Comparison of ENCODE assay signal across 37 cellular contexts in the genomic region with DNA sequence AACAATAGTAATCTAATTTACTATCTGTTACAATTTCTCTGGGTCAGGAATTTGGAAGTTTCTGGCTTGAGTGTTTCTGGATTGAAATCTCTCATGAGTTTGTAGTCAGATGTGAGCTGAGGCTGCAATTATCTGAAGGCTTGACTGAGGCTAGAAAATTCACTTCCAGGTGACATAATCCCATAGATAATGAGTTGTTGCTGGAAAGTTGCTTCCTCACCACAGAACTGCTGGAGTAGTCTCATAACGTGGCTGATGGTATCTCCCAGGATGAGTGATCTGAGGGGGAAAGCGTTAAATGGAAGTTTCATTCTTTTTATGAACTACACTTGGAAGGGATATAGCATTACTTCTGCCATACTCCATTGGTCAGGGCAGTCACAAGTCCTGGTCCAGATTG. TPM values are rescaled to one million over a fixed set of nuclear protein-coding genes. Genes with fewer than 3 reads are reported as not detected.
"Had no signal": no experiment of that assay in that cellular context is flagged by ENCODE, and none has a peak within 500 bp of the region (broad histone marks: within the 10 kb centered on the region; RNA-seq: fewer than 3 reads in every experiment).

No MANE protein-coding gene starts in this region.

- ATAC-seq: activated CD8-positive, alpha-beta T cell treated with anti-CD3 and anti-CD28 coated beads for 36 hours; activated naive CD4-positive, alpha-beta T cell treated with anti-CD3 and anti-CD28 coated beads, Interleukin-2, amount 50 U/mL, for 72 hours; activated T-cell treated with anti-CD3 and anti-CD28 coated beads, Interleukin-2, amount 50 U/mL, for 4 hours; activated T-cell treated with anti-CD3 and anti-CD28 coated beads, Interleukin-2, amount 50 U/mL, for 72 hours; activated T-helper 17 cell treated with anti-CD3 and anti-CD28 coated beads, Interleukin-2, amount 50 U/mL, for 72 hours; body of pancreas had no signal

- H3K4me3 ChIP-seq: adrenal gland, body of pancreas, breast epithelium had no signal

- H3K4me3 Mint-ChIP-seq: activated B cell treated with CpG ODN at 0.5 μM for 24 hours; activated CD4-positive, alpha-beta memory T cell treated with anti-CD3 and anti-CD28 coated beads for 36 hours; activated CD4-positive, alpha-beta T cell treated with anti-CD3 and anti-CD28 coated beads, Interleukin-2, amount 10 ng/mL, durations not matched to agents 24 days and 14 days; activated CD8-positive, alpha-beta T cell treated with anti-CD3 and anti-CD28 coated beads for 36 hours; activated naive CD4-positive, alpha-beta T cell treated with anti-CD3 and anti-CD28 coated beads for 36 hours; activated naive CD8-positive, alpha-beta T cell treated with anti-CD3 and anti-CD28 coated beads for 36 hours; activated T-cell treated with anti-CD3 and anti-CD28 coated beads, Interleukin-2, amount 50 U/mL, for 4 hours; activated T-cell treated with anti-CD3 and anti-CD28 coated beads, Interleukin-2, amount 50 U/mL, for 72 hours; activated T-helper 1 cell treated with anti-CD3 and anti-CD28 coated beads, Interleukin-12 subunit alpha, Interleukin-12 subunit beta, Interleukin-2, Interleukin-4 antibody, amounts not matched to agents 30 ng/mL and 10 ng/mL and 1 ng/mL, durations not matched to agents 14 hours and 24 hours and 36 hours; activated T-helper 17 cell treated with anti-CD3 and anti-CD28 coated beads, Interleukin-2, amount 50 U/mL, for 72 hours; T-helper 1 cell treated with Interleukin-12 subunit alpha and Interleukin-12 subunit beta and Interleukin-4 antibody, amounts not matched to agents 30 μg/mL and 1 μg/mL, for 36 hours; T-helper 2 cell treated with Interferon-gamma antibody and Interleukin-4, amounts not matched to agents 5 μg/mL and 100 μg/mL, for 36 hours had no signal

- H3K27me3 ChIP-seq: body of pancreas, brain microvascular endothelial cell had no signal

- H3K4me1 ChIP-seq: adrenal gland, body of pancreas, breast epithelium had no signal

- H3K36me3 Mint-ChIP-seq: activated CD4-positive, alpha-beta memory T cell treated with anti-CD3 and anti-CD28 coated beads for 36 hours; activated naive CD4-positive, alpha-beta T cell treated with anti-CD3 and anti-CD28 coated beads, Interleukin-2, amount 50 U/mL, for 72 hours; activated naive CD8-positive, alpha-beta T cell treated with anti-CD3 and anti-CD28 coated beads for 36 hours had no signal

- H3K9me3 Mint-ChIP-seq: activated B cell treated with CpG ODN at 0.5 μM for 24 hours; activated CD4-positive, alpha-beta memory T cell treated with anti-CD3 and anti-CD28 coated beads for 36 hours; activated CD4-positive, alpha-beta T cell treated with anti-CD3 and anti-CD28 coated beads, Interleukin-2, amount 10 ng/mL, durations not matched to agents 24 days and 14 days; activated CD8-positive, alpha-beta T cell treated with anti-CD3 and anti-CD28 coated beads for 36 hours; activated naive CD4-positive, alpha-beta T cell treated with anti-CD3 and anti-CD28 coated beads for 36 hours; activated naive CD4-positive, alpha-beta T cell treated with anti-CD3 and anti-CD28 coated beads, Interleukin-2, amount 50 U/mL, for 72 hours; activated naive CD8-positive, alpha-beta T cell treated with anti-CD3 and anti-CD28 coated beads for 36 hours; activated T-cell treated with anti-CD3 and anti-CD28 coated beads, Interleukin-2, amount 50 U/mL, for 4 hours; activated T-cell treated with anti-CD3 and anti-CD28 coated beads, Interleukin-2, amount 50 U/mL, for 72 hours; activated T-helper 1 cell treated with anti-CD3 and anti-CD28 coated beads, Interleukin-12 subunit alpha, Interleukin-12 subunit beta, Interleukin-2, Interleukin-4 antibody, amounts not matched to agents 30 ng/mL and 10 ng/mL and 1 ng/mL, durations not matched to agents 14 hours and 24 hours and 36 hours; activated T-helper 17 cell treated with anti-CD3 and anti-CD28 coated beads, Interleukin-2, amount 50 U/mL, for 72 hours; T-helper 2 cell treated with Interferon-gamma antibody and Interleukin-4, amounts not matched to agents 5 μg/mL and 100 μg/mL, for 36 hours had no signal

- DNase-seq: activated B cell treated with CpG ODN at 0.5 μM for 24 hours; activated CD4-positive, alpha-beta memory T cell treated with anti-CD3 and anti-CD28 coated beads for 36 hours; activated CD4-positive, alpha-beta T cell treated with anti-CD3 and anti-CD28 coated beads for 4 hours; activated CD4-positive, alpha-beta T cell treated with anti-CD3 and anti-CD28 coated beads, Interleukin-2, amount 10 ng/mL, durations not matched to agents 24 days and 14 days; activated CD4-positive, alpha-beta T cell treated with anti-CD3 and anti-CD28 coated beads, Interleukin-2, amount 50 U/mL, for 1 hour; activated CD4-positive, alpha-beta T cell treated with anti-CD3 and anti-CD28 coated beads, Interleukin-2, amount 50 U/mL, for 4 hours; activated CD4-positive, CD25-positive, alpha-beta regulatory T cell treated with anti-CD3 and anti-CD28 coated beads, Interleukin-2, amount 50 U/mL, for 72 hours; activated CD8-positive, alpha-beta memory T cell treated with anti-CD3 and anti-CD28 coated beads, Interleukin-2, amount 50 U/mL, for 4 hours; activated CD8-positive, alpha-beta T cell treated with anti-CD3 and anti-CD28 coated beads for 36 hours; activated effector memory CD4-positive, alpha-beta T cell treated with anti-CD3 and anti-CD28 coated beads, Interleukin-2, amount 50 U/mL, for 16 hours; activated gamma-delta T cell treated with Interleukin-2 at 50 U/mL for 16 hours; activated naive CD4-positive, alpha-beta T cell; activated naive CD4-positive, alpha-beta T cell treated with anti-CD3 and anti-CD28 coated beads for 36 hours; activated naive CD4-positive, alpha-beta T cell treated with anti-CD3 and anti-CD28 coated beads, Interleukin-2, amount 50 U/mL, for 16 hours; activated naive CD8-positive, alpha-beta T cell treated with anti-CD3 and anti-CD28 coated beads for 36 hours; activated T-cell treated with anti-CD3 and anti-CD28 coated beads for 4 hours; activated T-cell treated with anti-CD3 and anti-CD28 coated beads, Interleukin-2, amount 50 U/mL, for 1 hour; activated T-cell treated with anti-CD3 and anti-CD28 coated beads, Interleukin-2, amount 50 U/mL, for 4 hours; activated T-cell treated with anti-CD3 and anti-CD28 coated beads, Interleukin-2, amount 50 U/mL, for 72 hours; adrenal gland; amniotic stem cell; anterior cingulate cortex; body of pancreas; brain microvascular endothelial cell; central memory CD4-positive, alpha-beta T cell; T-helper 1 cell; T-helper 2 cell; T-helper 9 cell had no signal

- H3K9me3 ChIP-seq: adrenal gland, body of pancreas, breast epithelium had no signal

- H3K36me3 ChIP-seq: adrenal gland, brain microvascular endothelial cell, breast epithelium had no signal

- H3K27ac Mint-ChIP-seq: activated B cell treated with CpG ODN at 0.5 μM for 24 hours; activated CD4-positive, alpha-beta memory T cell treated with anti-CD3 and anti-CD28 coated beads for 36 hours; activated CD4-positive, alpha-beta T cell treated with anti-CD3 and anti-CD28 coated beads, Interleukin-2, amount 10 ng/mL, durations not matched to agents 24 days and 14 days; activated CD8-positive, alpha-beta T cell treated with anti-CD3 and anti-CD28 coated beads for 36 hours; activated naive CD4-positive, alpha-beta T cell treated with anti-CD3 and anti-CD28 coated beads for 36 hours; activated naive CD4-positive, alpha-beta T cell treated with anti-CD3 and anti-CD28 coated beads, Interleukin-2, amount 50 U/mL, for 72 hours; activated naive CD8-positive, alpha-beta T cell treated with anti-CD3 and anti-CD28 coated beads for 36 hours; activated T-cell treated with anti-CD3 and anti-CD28 coated beads, Interleukin-2, amount 50 U/mL, for 72 hours; activated T-helper 1 cell treated with anti-CD3 and anti-CD28 coated beads, Interleukin-12 subunit alpha, Interleukin-12 subunit beta, Interleukin-2, Interleukin-4 antibody, amounts not matched to agents 30 ng/mL and 10 ng/mL and 1 ng/mL, durations not matched to agents 14 hours and 24 hours and 36 hours; activated T-helper 17 cell treated with anti-CD3 and anti-CD28 coated beads, Interleukin-2, amount 50 U/mL, for 72 hours; T-helper 1 cell treated with Interleukin-12 subunit alpha and Interleukin-12 subunit beta and Interleukin-4 antibody, amounts not matched to agents 30 μg/mL and 1 μg/mL, for 36 hours; T-helper 2 cell treated with Interferon-gamma antibody and Interleukin-4, amounts not matched to agents 5 μg/mL and 100 μg/mL, for 36 hours had no signal

- H3K4me1 Mint-ChIP-seq: activated CD4-positive, alpha-beta T cell treated with anti-CD3 and anti-CD28 coated beads, Interleukin-2, amount 10 ng/mL, durations not matched to agents 24 days and 14 days; activated T-helper 17 cell treated with anti-CD3 and anti-CD28 coated beads, Interleukin-2, amount 50 U/mL, for 72 hours had no signal

- H3K27ac ChIP-seq: adrenal gland, body of pancreas, brain microvascular endothelial cell, breast epithelium, VCaP had no signal

RNA-seq across cellular contexts. Expression of a gene that starts 15.3 kb away (rescaled TPM):
- total RNA-seq: activated CD4-positive, alpha-beta memory T cell treated with anti-CD3 and anti-CD28 coated beads for 36 hours; activated CD4-positive, alpha-beta T cell treated with anti-CD3 and anti-CD28 coated beads, Interleukin-2, amount 10 ng/mL, durations not matched to agents 24 days and 14 days; activated CD8-positive, alpha-beta memory T cell treated with anti-CD3 and anti-CD28 coated beads for 36 hours; activated CD8-positive, alpha-beta T cell treated with anti-CD3 and anti-CD28 coated beads for 36 hours; activated naive CD4-positive, alpha-beta T cell treated with anti-CD3 and anti-CD28 coated beads for 36 hours; activated naive CD4-positive, alpha-beta T cell treated with anti-CD3 and anti-CD28 coated beads, Interleukin-2, amount 50 U/mL, for 72 hours; activated naive CD8-positive, alpha-beta T cell treated with anti-CD3 and anti-CD28 coated beads for 36 hours; activated T-cell treated with anti-CD3 and anti-CD28 coated beads, Interleukin-2, amount 50 U/mL, for 4 hours; activated T-cell treated with anti-CD3 and anti-CD28 coated beads, Interleukin-2, amount 50 U/mL, for 72 hours; activated T-helper 1 cell treated with anti-CD3 and anti-CD28 coated beads, Interleukin-12 subunit alpha, Interleukin-12 subunit beta, Interleukin-2, Interleukin-4 antibody, amounts not matched to agents 30 ng/mL and 10 ng/mL and 1 ng/mL, durations not matched to agents 14 hours and 24 hours and 36 hours; activated T-helper 17 cell treated with anti-CD3 and anti-CD28 coated beads, Interleukin-2, amount 50 U/mL, for 72 hours; astrocyte had no signal

RNA-seq across cellular contexts. Expression of a gene that starts 18.7 kb away (rescaled TPM):
- total RNA-seq: activated B cell treated with CpG ODN at 0.5 μM for 24 hours; activated CD4-positive, alpha-beta memory T cell treated with anti-CD3 and anti-CD28 coated beads for 36 hours; activated CD4-positive, alpha-beta T cell treated with anti-CD3 and anti-CD28 coated beads, Interleukin-2, amount 10 ng/mL, durations not matched to agents 24 days and 14 days; activated CD8-positive, alpha-beta memory T cell treated with anti-CD3 and anti-CD28 coated beads for 36 hours; activated CD8-positive, alpha-beta T cell treated with anti-CD3 and anti-CD28 coated beads for 36 hours; activated naive CD4-positive, alpha-beta T cell treated with anti-CD3 and anti-CD28 coated beads for 36 hours; activated naive CD4-positive, alpha-beta T cell treated with anti-CD3 and anti-CD28 coated beads, Interleukin-2, amount 50 U/mL, for 72 hours; activated naive CD8-positive, alpha-beta T cell treated with anti-CD3 and anti-CD28 coated beads for 36 hours; activated T-cell treated with anti-CD3 and anti-CD28 coated beads, Interleukin-2, amount 50 U/mL, for 4 hours; activated T-cell treated with anti-CD3 and anti-CD28 coated beads, Interleukin-2, amount 50 U/mL, for 72 hours; activated T-helper 1 cell treated with anti-CD3 and anti-CD28 coated beads, Interleukin-12 subunit alpha, Interleukin-12 subunit beta, Interleukin-2, Interleukin-4 antibody, amounts not matched to agents 30 ng/mL and 10 ng/mL and 1 ng/mL, durations not matched to agents 14 hours and 24 hours and 36 hours; activated T-helper 17 cell treated with anti-CD3 and anti-CD28 coated beads, Interleukin-2, amount 50 U/mL, for 72 hours; astrocyte had no signal

RNA-seq across cellular contexts. Expression of a gene that starts 28.0 kb away (rescaled TPM):
- total RNA-seq: activated CD4-positive, alpha-beta memory T cell treated with anti-CD3 and anti-CD28 coated beads for 36 hours; activated CD4-positive, alpha-beta T cell treated with anti-CD3 and anti-CD28 coated beads, Interleukin-2, amount 10 ng/mL, durations not matched to agents 24 days and 14 days; activated CD8-positive, alpha-beta memory T cell treated with anti-CD3 and anti-CD28 coated beads for 36 hours; activated CD8-positive, alpha-beta T cell treated with anti-CD3 and anti-CD28 coated beads for 36 hours; activated naive CD4-positive, alpha-beta T cell treated with anti-CD3 and anti-CD28 coated beads for 36 hours; activated naive CD4-positive, alpha-beta T cell treated with anti-CD3 and anti-CD28 coated beads, Interleukin-2, amount 50 U/mL, for 72 hours; activated naive CD8-positive, alpha-beta T cell treated with anti-CD3 and anti-CD28 coated beads for 36 hours; activated T-cell treated with anti-CD3 and anti-CD28 coated beads, Interleukin-2, amount 50 U/mL, for 4 hours; activated T-cell treated with anti-CD3 and anti-CD28 coated beads, Interleukin-2, amount 50 U/mL, for 72 hours; activated T-helper 1 cell treated with anti-CD3 and anti-CD28 coated beads, Interleukin-12 subunit alpha, Interleukin-12 subunit beta, Interleukin-2, Interleukin-4 antibody, amounts not matched to agents 30 ng/mL and 10 ng/mL and 1 ng/mL, durations not matched to agents 14 hours and 24 hours and 36 hours; activated T-helper 17 cell treated with anti-CD3 and anti-CD28 coated beads, Interleukin-2, amount 50 U/mL, for 72 hours; astrocyte had no signal

RNA-seq across cellular contexts. Expression of a gene that starts 55.9 kb away (rescaled TPM):
- total RNA-seq: activated B cell treated with CpG ODN at 0.5 μM for 24 hours; activated CD4-positive, alpha-beta memory T cell treated with anti-CD3 and anti-CD28 coated beads for 36 hours; activated CD4-positive, alpha-beta T cell treated with anti-CD3 and anti-CD28 coated beads, Interleukin-2, amount 10 ng/mL, durations not matched to agents 24 days and 14 days; activated CD8-positive, alpha-beta memory T cell treated with anti-CD3 and anti-CD28 coated beads for 36 hours; activated CD8-positive, alpha-beta T cell treated with anti-CD3 and anti-CD28 coated beads for 36 hours; activated naive CD4-positive, alpha-beta T cell treated with anti-CD3 and anti-CD28 coated beads for 36 hours; activated naive CD4-positive, alpha-beta T cell treated with anti-CD3 and anti-CD28 coated beads, Interleukin-2, amount 50 U/mL, for 72 hours; activated naive CD8-positive, alpha-beta T cell treated with anti-CD3 and anti-CD28 coated beads for 36 hours; activated T-cell treated with anti-CD3 and anti-CD28 coated beads, Interleukin-2, amount 50 U/mL, for 4 hours; activated T-cell treated with anti-CD3 and anti-CD28 coated beads, Interleukin-2, amount 50 U/mL, for 72 hours; activated T-helper 1 cell treated with anti-CD3 and anti-CD28 coated beads, Interleukin-12 subunit alpha, Interleukin-12 subunit beta, Interleukin-2, Interleukin-4 antibody, amounts not matched to agents 30 ng/mL and 10 ng/mL and 1 ng/mL, durations not matched to agents 14 hours and 24 hours and 36 hours; activated T-helper 17 cell treated with anti-CD3 and anti-CD28 coated beads, Interleukin-2, amount 50 U/mL, for 72 hours; astrocyte had no signal
